Comparison of ENCODE assay signal across 9 cellular contexts in genomic region chrX:107542500-107542899, GRCh38.
DNase-seq lines count a peak whose midpoint lies in the region; ATAC-seq and TF ChIP-seq lines count a peak whose summit lies in the region.
"Had no signal": no experiment of that assay in that cellular context is flagged by ENCODE, and none has a peak within 500 bp of the region (broad histone marks: within the 10 kb centered on the region; RNA-seq: fewer than 3 reads in every experiment).

No MANE protein-coding gene starts in this region.

- no peak for ATAC-seq in GM21786 (IDR thresholded peaks at IDR 0.05; ENCODE audit: unreplicated experiment)

- no peaks in the 10 kb centered on the region for H3K4me1 Mint-ChIP-seq in CD14-positive monocyte

- H3K27me3 ChIP-seq in adipocyte (replicated peaks; ENCODE audit: control insufficient read depth, insufficient read depth, low read length) = peaks cover 7% of the 10 kb centered on the region

- peaks cover 0 to 12% (median 0%) of the 10 kb centered on the region in 3 donors for H3K27me3 Mint-ChIP-seq in CD14-positive monocyte (ENCODE audit: low read depth in 3 of 3)
- H3K27me3 Mint-ChIP-seq: activated naive CD8-positive, alpha-beta T cell had no signal

- no peak overlapping the region for H3K4me3 ChIP-seq in adipocyte (ENCODE audit: low read length)

- TF ChIP-seq CTCF in LNCAP (IDR thresholded peaks at IDR 0.05) (peak; percentile 35), CD14-positive monocyte (IDR thresholded peaks at IDR 0.05) (no peak)

- intact Hi-C loops in CD14-positive monocyte (cut with micrococcal nuclease) = no loop called here

- peak; percentile 55 for DNase-seq in G401 (ENCODE audit: low spot score)
- DNase-seq in adipocyte (ENCODE audit: low read depth) = peak; percentile 14
- DNase-seq in myocyte (ENCODE audit: low read depth) = peak; percentile 26
- no peak for DNase-seq in activated effector memory CD4-positive, alpha-beta T cell treated with Interleukin-2 at 50 U/mL for 16 hours
- DNase-seq in GDM1 (lab: John Stamatoyannopoulos, UW) = no peak
- DNase-seq in CD14-positive monocyte (ENCODE audit: low spot score) = no peak

- no peaks in the 10 kb centered on the region for H3K36me3 ChIP-seq in adipocyte (ENCODE audit: control insufficient read depth, insufficient read depth, low read length, severe bottlenecking)

- H3K4me1 ChIP-seq in adipocyte (ENCODE audit: control insufficient read depth, insufficient read depth, low read length) = no peaks in the 10 kb centered on the region

- no peaks in the 10 kb centered on the region for H3K9me3 ChIP-seq in adipocyte (ENCODE audit: control insufficient read depth, low read length)

- H3K9me3 Mint-ChIP-seq in CD14-positive monocyte = peaks cover 0 to 2% (median 0%) of the 10 kb centered on the region in 7 donors

- H3K36me3 Mint-ChIP-seq in CD14-positive monocyte = no peaks in the 10 kb centered on the region
- H3K36me3 Mint-ChIP-seq: activated naive CD8-positive, alpha-beta T cell had no signal

- H3K9ac ChIP-seq in adipocyte (ENCODE audit: low read length) = no peak overlapping the region

- in situ Hi-C loops in G401 (cut with HindIII; ENCODE audit: low sequenced_read_pairs) = no loop called here

- H3K4me3 Mint-ChIP-seq in CD14-positive monocyte = no peak overlapping the region
- H3K4me3 Mint-ChIP-seq: activated naive CD8-positive, alpha-beta T cell had no signal

- no peak overlapping the region for H3K27ac Mint-ChIP-seq in CD14-positive monocyte
- H3K27ac Mint-ChIP-seq: activated naive CD8-positive, alpha-beta T cell had no signal

Comparison
In these comparisons a context has a peak if more than half of its experiments do, and no peak if none do; other contexts are left out.
1. DNase-seq: peak in G401 (single experiment), adipocyte (single experiment) and myocyte (single experiment); none in activated effector memory CD4-positive, alpha-beta T cell treated with Interleukin-2 at 50 U/mL for 16 hours (single experiment), GDM1 (single experiment) and CD14-positive monocyte (single experiment).